In the genomic region with DNA sequence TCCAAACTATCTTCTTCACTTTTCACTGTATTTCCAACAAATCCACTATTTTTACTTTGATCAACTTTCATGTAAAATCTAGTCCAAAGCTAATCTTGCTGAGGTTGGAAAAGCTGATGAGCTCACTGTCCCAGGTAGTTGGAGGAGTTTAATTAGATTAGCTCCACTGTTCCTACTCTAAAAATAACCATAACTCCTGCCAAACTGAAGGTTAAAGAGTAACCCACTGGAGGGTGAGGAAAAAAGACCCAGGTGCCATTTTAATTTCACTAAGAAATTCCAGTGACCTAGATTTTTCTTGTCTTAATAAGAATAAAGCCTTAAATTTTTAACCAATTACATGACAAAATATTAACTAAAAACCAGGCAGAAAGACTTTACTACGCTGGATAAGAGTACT, we compare ENCODE assay signal across 2 cellular contexts.
TF ChIP-seq lines count a peak whose summit lies in the region.

No MANE protein-coding gene starts in this region.

TF ChIP-seq in liver, 16 proteins besides CTCF, POLR2A, EP300 and RAD21:
- TF ChIP-seq RXRA (IDR thresholded peaks at IDR 0.05) (peak; percentile 21 to 24), HNF4A (conservative IDR thresholded peaks at IDR 0.05) (peak; percentile 43), YY1 (IDR thresholded peaks at IDR 0.05) (peak; percentile 91), EGR1 (IDR thresholded peaks at IDR 0.05; ENCODE audit: low read depth in 2 of 2) (no peak), JUND (IDR thresholded peaks at IDR 0.05) (peak in 1 of 2 donors; percentile 36), MAX (IDR thresholded peaks at IDR 0.05) (no peak), ATF3 (IDR thresholded peaks at IDR 0.05) (peak; percentile 13), GABPA (IDR thresholded peaks at IDR 0.05 in 1 of 2, conservative IDR thresholded peaks at IDR 0.05 in 1 of 2) (no peak), FOXA1 (IDR thresholded peaks at IDR 0.05) (no peak)

TF ChIP-seq in HepG2, 621 proteins besides CTCF, POLR2A, EP300 and RAD21:
- TF ChIP-seq ZNF710 (CRISPR knock-in tag; IDR thresholded peaks at IDR 0.05; ENCODE audit: borderline replicate concordance) (no peak), ZBTB42 (CRISPR knock-in tag; IDR thresholded peaks at IDR 0.05) (no peak)
TF ChIP-seq in HepG2: peak in this region for 0.
